In the genomic region with DNA sequence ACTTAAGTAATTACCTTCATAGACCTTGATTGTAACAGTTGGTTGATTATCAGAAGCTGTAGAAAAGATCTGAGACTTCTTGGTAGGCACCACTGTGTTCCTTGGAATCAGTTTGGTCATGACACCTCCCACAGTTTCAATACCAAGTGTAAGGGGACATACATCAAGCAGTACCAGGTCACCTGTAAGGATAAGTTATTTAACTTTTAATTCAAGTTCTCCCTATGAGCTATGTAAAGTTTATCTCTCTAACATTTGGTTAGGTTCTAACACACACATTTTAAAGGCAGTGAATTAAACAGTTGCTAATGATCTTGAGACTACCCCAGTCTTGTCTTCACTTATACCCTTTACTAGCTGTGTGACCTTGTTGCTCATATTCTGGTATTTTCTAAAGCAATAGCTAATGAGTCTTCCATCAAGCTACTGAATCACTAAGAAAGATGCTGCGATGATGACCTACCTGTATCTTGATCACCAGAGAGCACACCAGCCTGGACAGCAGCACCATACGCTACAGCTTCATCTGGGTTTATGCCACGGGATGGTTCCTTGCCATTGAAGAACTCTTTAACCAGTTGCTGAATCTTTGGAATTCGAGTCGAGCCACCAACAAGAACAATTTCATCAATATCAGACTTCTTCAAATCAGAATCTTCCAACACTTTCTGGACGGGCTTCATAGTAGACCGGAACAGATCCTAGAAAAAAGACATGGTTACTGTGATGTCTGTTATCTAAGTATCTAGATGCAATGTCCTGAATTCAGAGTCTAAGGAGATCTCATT, we compare ENCODE assay signal across 10 cellular contexts. TPM values are rescaled to one million over a fixed set of nuclear protein-coding genes. Genes with fewer than 3 reads are reported as not detected.
A peak's percentile ranks its signal among the peaks of the same experiment; 100 is the strongest.
DNase-seq lines count a peak whose midpoint lies in the region; ATAC-seq and TF ChIP-seq lines count a peak whose summit lies in the region.
"Had no signal": no experiment of that assay in that cellular context is flagged by ENCODE, and none has a peak within 500 bp of the region (broad histone marks: within the 10 kb centered on the region; RNA-seq: fewer than 3 reads in every experiment).

No MANE protein-coding gene starts in this region.

- no peak overlapping the region for H4K8ac ChIP-seq in mesenchymal stem cell (ENCODE audit: low read length)

- peak overlapping the region; percentile 27 for H3K4me2 ChIP-seq in mesenchymal stem cell (ENCODE audit: low read length, poor library complexity, severe bottlenecking)

- peaks cover 48% of the 10 kb centered on the region for H3K36me3 ChIP-seq in ACC112 (ENCODE audit: insufficient read depth, low read length)
- H3K36me3 ChIP-seq in HUES48 (ENCODE audit: control insufficient read depth, insufficient read depth, low read length), result peaks cover 68% of the 10 kb centered on the region
- peaks cover 18 to 64% of the 10 kb centered on the region in 2 experiments for H3K36me3 ChIP-seq in mesenchymal stem cell (ENCODE audit: control insufficient read depth in 1 of 2, insufficient read depth in 2 of 2, low read depth in 1 of 2, low read length in 2 of 2)
- peaks cover 69% of the 10 kb centered on the region for H3K36me3 ChIP-seq in SJCRH30
- H3K36me3 ChIP-seq: ovary had no signal

- no peak for ATAC-seq in GM18907 (IDR thresholded peaks at IDR 0.05; ENCODE audit: unreplicated experiment)

- peak overlapping the region in 4 of 5 experiments; percentile 40 to 89 (median 75) for H3K27ac Mint-ChIP-seq in brain

- H3K9me3 Mint-ChIP-seq in brain, result peaks cover 0 to 5% (median 0%) of the 10 kb centered on the region in 5 experiments

- peaks cover 52% of the 10 kb centered on the region for H3K4me1 ChIP-seq in ACC112 (ENCODE audit: control insufficient read depth, insufficient read depth, low read length, unreplicated experiment)
- H3K4me1 ChIP-seq in HUES48 (ENCODE audit: control insufficient read depth, insufficient read depth, low read length), result peaks cover 4% of the 10 kb centered on the region; the same call in 1 of the 2 replicates
- peaks cover 10% of the 10 kb centered on the region for H3K4me1 ChIP-seq in mesenchymal stem cell (ENCODE audit: control insufficient read depth, insufficient read depth, low read depth, low read length)
- peaks cover 12% of the 10 kb centered on the region for H3K4me1 ChIP-seq in SJCRH30

- no peak overlapping the region for H2BK120ac ChIP-seq in mesenchymal stem cell (ENCODE audit: low read depth, low read length)

- no peak overlapping the region for H2BK12ac ChIP-seq in mesenchymal stem cell (ENCODE audit: low read length in 2 of 2)

- peaks cover 58% of the 10 kb centered on the region for H3K4me1 Mint-ChIP-seq in brain

- peak overlapping the region; percentile 96 to 99 (median 97) for H3K4me3 Mint-ChIP-seq in brain

- H3K27me3 ChIP-seq in ACC112 (ENCODE audit: insufficient read depth, low read length), result no peaks in the 10 kb centered on the region
- no peaks in the 10 kb centered on the region for H3K27me3 ChIP-seq in HUES48 (ENCODE audit: control insufficient read depth, insufficient read depth, low read length)
- no peaks in the 10 kb centered on the region for H3K27me3 ChIP-seq in mesenchymal stem cell (ENCODE audit: control insufficient read depth in 1 of 2, insufficient read depth in 1 of 2, low read length in 2 of 2)
- H3K27me3 ChIP-seq in SJCRH30, result no peaks in the 10 kb centered on the region
- H3K27me3 ChIP-seq: ovary had no signal

- 95% methylated on average over 6 of the region's 7 CpGs for WGBS in mesenchymal stem cell

- no peak for TF ChIP-seq CTCF in brain (conservative IDR thresholded peaks at IDR 0.05)

- no peaks in the 10 kb centered on the region for H3K79me1 ChIP-seq in mesenchymal stem cell (replicated peaks; ENCODE audit: low read length, poor library complexity, severe bottlenecking)

- H3K4ac ChIP-seq in mesenchymal stem cell (ENCODE audit: low read depth in 1 of 2, low read length in 2 of 2), result no peak overlapping the region

- H3K27ac ChIP-seq in ACC112 (ENCODE audit: low read depth, low read length) (no peak overlapping the region), HUES48 (ENCODE audit: low read depth, low read length) (no peak overlapping the region), mesenchymal stem cell (ENCODE audit: low read length, poor library complexity, severe bottlenecking) (no peak overlapping the region), SJCRH30 (no peak overlapping the region)
- H3K27ac ChIP-seq: ovary had no signal

- H3K14ac ChIP-seq in mesenchymal stem cell (ENCODE audit: low read length in 2 of 2), result no peak overlapping the region

- H3K9me3 ChIP-seq in HUES48 (ENCODE audit: control insufficient read depth, insufficient read depth, low read length) (no peaks in the 10 kb centered on the region), mesenchymal stem cell (ENCODE audit: control insufficient read depth, low read length) (no peaks in the 10 kb centered on the region), SJCRH30 (replicated peaks) (no peaks in the 10 kb centered on the region)
- H3K9me3 ChIP-seq: ovary had no signal

- peaks cover 68% of the 10 kb centered on the region for H3K79me2 ChIP-seq in ACC112 (ENCODE audit: control insufficient read depth, insufficient read depth, low read length, unreplicated experiment)

- H2AFZ ChIP-seq in ACC112 (ENCODE audit: low read length, unreplicated experiment), result no peak overlapping the region
- no peak overlapping the region for H2AFZ ChIP-seq in mesenchymal stem cell (ENCODE audit: low read depth, low read length)

- no peak overlapping the region for H4K91ac ChIP-seq in mesenchymal stem cell (ENCODE audit: low read length)

- in situ Hi-C loops in ACHN (cut with HindIII; ENCODE audit: low pct_ligation_motif_present, low pct_unique_long_range_greater_than_20kb, low sequenced_read_pairs), result no loop called here

- no peak overlapping the region for H3K18ac ChIP-seq in mesenchymal stem cell (ENCODE audit: low read depth in 1 of 2, low read length in 2 of 2)

- H3K27me3 Mint-ChIP-seq in brain, result peaks cover 10% of the 10 kb centered on the region

- H3K9ac ChIP-seq in HUES48 (ENCODE audit: low read depth, low read length) (no peak overlapping the region), mesenchymal stem cell (ENCODE audit: low read length) (peak overlapping the region; percentile 99)

- no peak overlapping the region for H2BK15ac ChIP-seq in mesenchymal stem cell (ENCODE audit: low read depth, poor library complexity, severe bottlenecking)

- DNase-seq in mesenchymal stem cell (no peak), ACHN (no peak), SJCRH30 (no peak), NCI-H2227 (lab: John Stamatoyannopoulos, UW; ENCODE audit: unreplicated experiment) (no peak)
- DNase-seq: NCI-H524 treated with DMSO at 0.1 percent for 48 hours, ovary had no signal

- H2BK5ac ChIP-seq in mesenchymal stem cell (ENCODE audit: low read depth, low read length, poor library complexity, severe bottlenecking), result no peak overlapping the region

- H3K36me3 Mint-ChIP-seq in brain, result peaks cover 73% of the 10 kb centered on the region

- no peak overlapping the region for H2AK5ac ChIP-seq in mesenchymal stem cell (ENCODE audit: low read length, severe bottlenecking)

- H3K23ac ChIP-seq in mesenchymal stem cell (ENCODE audit: low read length in 2 of 2), result peak overlapping the region in 1 of 2 experiments; percentile 34

- peak overlapping the region; percentile 89 for H3K4me3 ChIP-seq in ACC112 (ENCODE audit: low read depth, low read length)
- peak overlapping the region; percentile 1; the same call in 1 of the 2 replicates for H3K4me3 ChIP-seq in HUES48 (ENCODE audit: low read depth, low read length)
- H3K4me3 ChIP-seq in mesenchymal stem cell (ENCODE audit: insufficient read depth in 1 of 2, low read depth in 1 of 2, low read length in 2 of 2), result peak overlapping the region in 1 of 2 experiments; percentile 100
- no peak overlapping the region for H3K4me3 ChIP-seq in SJCRH30
- H3K4me3 ChIP-seq: ovary had no signal

RNA-seq across cellular contexts. Expression of a gene that starts 2.8 kb away (rescaled TPM):
- polyA plus RNA-seq in brain (ENCODE audit: insufficient read depth, low read depth, low replicate concordance), result 136 TPM
- 408 TPM for polyA plus RNA-seq in mesenchymal stem cell (2013, experiment 1 of 2)
- polyA plus RNA-seq in mesenchymal stem cell (2013, experiment 2 of 2), result 401 TPM
- 130 and 136 TPM in 2 replicates for total RNA-seq in SJCRH30 (2014; rRNA removed; shearing (Covaris generic))

RNA-seq across cellular contexts. Expression of a gene that starts 23.3 kb away (rescaled TPM):
- polyA plus RNA-seq in brain (ENCODE audit: insufficient read depth, low read depth, low replicate concordance), result 18.4 TPM
- polyA plus RNA-seq in mesenchymal stem cell (2013, experiment 1 of 2), result 19.1 TPM
- 18.8 TPM for polyA plus RNA-seq in mesenchymal stem cell (2013, experiment 2 of 2)
- 66.0 and 70.8 TPM in 2 replicates for total RNA-seq in SJCRH30 (2014; rRNA removed; shearing (Covaris generic))

RNA-seq across cellular contexts. Expression of a gene that starts 38.0 kb away (rescaled TPM):
- 20.9 TPM for polyA plus RNA-seq in brain (ENCODE audit: insufficient read depth, low read depth, low replicate concordance)
- polyA plus RNA-seq in mesenchymal stem cell (2013, experiment 1 of 2), result 23.3 TPM
- polyA plus RNA-seq in mesenchymal stem cell (2013, experiment 2 of 2), result 22.8 TPM
- total RNA-seq in SJCRH30 (2014; rRNA removed; shearing (Covaris generic)), result 27.0 and 29.9 TPM in 2 replicates

RNA-seq across cellular contexts. Expression of a gene that starts 48.7 kb away (rescaled TPM):
- polyA plus RNA-seq in brain (ENCODE audit: insufficient read depth, low read depth, low replicate concordance), result 53.5 TPM
- 26.0 TPM for polyA plus RNA-seq in mesenchymal stem cell (2013, experiment 1 of 2)
- 27.6 TPM for polyA plus RNA-seq in mesenchymal stem cell (2013, experiment 2 of 2)
- total RNA-seq in SJCRH30 (2014; rRNA removed; shearing (Covaris generic)), result 55.0 and 56.8 TPM in 2 replicates
